Comparison of ENCODE assay signal across 8 cellular contexts in genomic region chr10:22630229-22631174, GRCh38.
DNase-seq lines count a peak whose midpoint lies in the region; ATAC-seq and TF ChIP-seq lines count a peak whose summit lies in the region.

No MANE protein-coding gene starts in this region.

- DNase-seq in GM12865 (ENCODE audit: low read depth) (peak; percentile 88), HL-60 (ENCODE audit: low read depth in 1 of 2, low spot score in 1 of 2) (peak; percentile 15), left ventricle myocardium superior (no peak), substantia nigra (lab: John Stamatoyannopoulos, UW) (peak in 1 of 49 donors; percentile 29), NCI-H510A (lab: John Stamatoyannopoulos, UW) (no peak), uterus (no peak)
- peak; percentile 42 for DNase-seq in activated naive CD4-positive, alpha-beta T cell treated with anti-CD3 and anti-CD28 coated beads, Interleukin-2, amount 50 U/mL, for 16 hours

- H3K36me3 ChIP-seq in uterus: no peaks in the 10 kb centered on the region

- TF ChIP-seq CTCF in GM12865 (IDR thresholded peaks at IDR 0.05; ENCODE audit: insufficient read depth, low read depth, low read length, missing control alignments) (no peak), HL-60 (IDR thresholded peaks at IDR 0.05; ENCODE audit: insufficient read depth, low read length) (no peak), uterus (IDR thresholded peaks at IDR 0.05) (no peak)

- peak overlapping the region; percentile 41 for H3K4me3 ChIP-seq in GM12865 (ENCODE audit: low read depth, low read length)
- H3K4me3 ChIP-seq in HL-60 (replicated peaks; ENCODE audit: insufficient read depth, low read length): no peak overlapping the region
- H3K4me3 ChIP-seq in uterus: no peak overlapping the region

- H3K4me1 ChIP-seq in uterus: no peaks in the 10 kb centered on the region

- H3K27me3 ChIP-seq in HL-60 (ENCODE audit: insufficient read depth, poor library complexity, severe bottlenecking) (no peaks in the 10 kb centered on the region), uterus (no peaks in the 10 kb centered on the region)

- intact Hi-C loops in left ventricle myocardium superior (cut with micrococcal nuclease) (no loop called here), uterus (cut with DNase I; ENCODE audit: low total_unique reads) (no loop called here)

- no peak for TF ChIP-seq POLR2A in uterus (IDR thresholded peaks at IDR 0.05)

- ATAC-seq in GM21526 (IDR thresholded peaks at IDR 0.05; ENCODE audit: low FRiP score, unreplicated experiment) (peak; percentile 80), left ventricle myocardium superior (peak; percentile 69)

- no peaks in the 10 kb centered on the region for H3K9me3 ChIP-seq in uterus

- H3K27ac ChIP-seq in HL-60 (replicated peaks) (peak overlapping the region; percentile 40; the same call in 1 of the 2 replicates), substantia nigra (ENCODE audit: low read depth, low read length, poor library complexity, severe bottlenecking) (peak overlapping the region; percentile 94), uterus (no peak overlapping the region)

Comparison
In these comparisons a context has a peak if more than half of its experiments do, and no peak if none do; other contexts are left out.
1. DNase-seq: peak in GM12865 (single experiment), HL-60 (2 of 2) and activated naive CD4-positive, alpha-beta T cell treated with anti-CD3 and anti-CD28 coated beads, Interleukin-2, amount 50 U/mL, for 16 hours (single experiment); none in left ventricle myocardium superior (single experiment), NCI-H510A (single experiment) and uterus (0 of 2).
2. H3K27ac ChIP-seq: peak in HL-60 (single experiment) and substantia nigra (single experiment); none in uterus (0 of 2).